1 cellular context compared by ENCODE assay signal in genomic region chr4:88247148-88247547, GRCh38.
TF ChIP-seq lines count a peak whose summit lies in the region.

No MANE protein-coding gene starts in this region.

TF ChIP-seq in HepG2, 621 proteins besides CTCF, POLR2A, EP300 and RAD21 (continued from another document):
- TF ChIP-seq FLYWCH1 (CRISPR knock-in tag; IDR thresholded peaks at IDR 0.05) (no peak), ZSCAN31 (CRISPR knock-in tag; IDR thresholded peaks at IDR 0.05; ENCODE audit: low read depth) (no peak), FOSL1 (CRISPR knock-in tag; IDR thresholded peaks at IDR 0.05; ENCODE audit: borderline replicate concordance) (no peak), MYC (CRISPR knock-in tag; IDR thresholded peaks at IDR 0.05; ENCODE audit: borderline replicate concordance) (no peak), ZNF563 (CRISPR knock-in tag; IDR thresholded peaks at IDR 0.05) (no peak), TARDBP (CRISPR knock-in tag; IDR thresholded peaks at IDR 0.05) (no peak), MTA3 (CRISPR knock-in tag; IDR thresholded peaks at IDR 0.05) (no peak), SP4 (CRISPR knock-in tag; IDR thresholded peaks at IDR 0.05) (no peak), TBP (CRISPR knock-in tag; IDR thresholded peaks at IDR 0.05) (no peak), ZNF383 (CRISPR knock-in tag; IDR thresholded peaks at IDR 0.05; ENCODE audit: borderline replicate concordance) (no peak), CHD4 (IDR thresholded peaks at IDR 0.05; ENCODE audit: borderline replicate concordance, low read length) (no peak)
- TF ChIP-seq, protein P1, sequence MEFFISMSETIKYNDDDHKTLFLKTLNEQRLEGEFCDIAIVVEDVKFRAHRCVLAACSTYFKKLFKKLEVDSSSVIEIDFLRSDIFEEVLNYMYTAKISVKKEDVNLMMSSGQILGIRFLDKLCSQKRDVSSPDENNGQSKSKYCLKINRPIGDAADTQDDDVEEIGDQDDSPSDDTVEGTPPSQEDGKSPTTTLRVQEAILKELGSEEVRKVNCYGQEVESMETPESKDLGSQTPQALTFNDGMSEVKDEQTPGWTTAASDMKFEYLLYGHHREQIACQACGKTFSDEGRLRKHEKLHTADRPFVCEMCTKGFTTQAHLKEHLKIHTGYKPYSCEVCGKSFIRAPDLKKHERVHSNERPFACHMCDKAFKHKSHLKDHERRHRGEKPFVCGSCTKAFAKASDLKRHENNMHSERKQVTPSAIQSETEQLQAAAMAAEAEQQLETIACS (CRISPR knock-in tag; IDR thresholded peaks at IDR 0.05): no peak
- TF ChIP-seq, protein P2, sequence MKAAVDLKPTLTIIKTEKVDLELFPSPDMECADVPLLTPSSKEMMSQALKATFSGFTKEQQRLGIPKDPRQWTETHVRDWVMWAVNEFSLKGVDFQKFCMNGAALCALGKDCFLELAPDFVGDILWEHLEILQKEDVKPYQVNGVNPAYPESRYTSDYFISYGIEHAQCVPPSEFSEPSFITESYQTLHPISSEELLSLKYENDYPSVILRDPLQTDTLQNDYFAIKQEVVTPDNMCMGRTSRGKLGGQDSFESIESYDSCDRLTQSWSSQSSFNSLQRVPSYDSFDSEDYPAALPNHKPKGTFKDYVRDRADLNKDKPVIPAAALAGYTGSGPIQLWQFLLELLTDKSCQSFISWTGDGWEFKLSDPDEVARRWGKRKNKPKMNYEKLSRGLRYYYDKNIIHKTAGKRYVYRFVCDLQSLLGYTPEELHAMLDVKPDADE (CRISPR knock-in tag; IDR thresholded peaks at IDR 0.05): no peak
